ENCODE assay signal across 15 cellular contexts in the genomic region with DNA sequence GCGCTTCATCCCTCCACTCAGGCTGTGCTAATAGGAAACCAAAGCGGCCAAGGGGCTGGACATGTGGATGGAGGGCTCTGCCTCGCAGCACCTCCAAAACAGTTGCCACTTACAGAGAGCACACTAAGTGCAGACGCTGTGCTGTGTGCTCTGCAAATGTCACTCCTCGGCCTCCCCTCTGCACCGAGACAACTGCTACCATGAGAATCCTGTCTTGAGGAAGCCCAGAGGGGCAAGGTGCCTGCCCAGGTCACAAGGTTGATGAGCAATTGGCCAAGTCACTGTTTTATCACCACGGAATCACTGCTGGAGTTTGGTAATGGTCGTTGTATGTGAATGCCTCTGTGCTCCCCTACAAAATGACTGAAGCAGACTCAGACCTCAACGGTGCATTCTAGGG.
DNase-seq lines count a peak whose midpoint lies in the region; ATAC-seq, FAIRE-seq and TF ChIP-seq lines count a peak whose summit lies in the region.
"Had no signal": no experiment of that assay in that cellular context is flagged by ENCODE, and none has a peak within 500 bp of the region (broad histone marks: within the 10 kb centered on the region; RNA-seq: fewer than 3 reads in every experiment).

No MANE protein-coding gene starts in this region.

- H3F3A ChIP-seq in PC-3 (ENCODE audit: low read length, unreplicated experiment), result no peaks in the 10 kb centered on the region

- H3K36me3 Mint-ChIP-seq in immature natural killer cell, result no peaks in the 10 kb centered on the region

- H3K9me1 ChIP-seq in endothelial cell of umbilical vein (replicated peaks; ENCODE audit: control insufficient read depth, extremely low read depth, insufficient read depth, low read length), result no peaks in the 10 kb centered on the region

- H3K9me3 Mint-ChIP-seq in immature natural killer cell, result no peaks in the 10 kb centered on the region
- H3K9me3 Mint-ChIP-seq: CD4-positive, alpha-beta T cell had no signal

- H3K4me3 Mint-ChIP-seq in immature natural killer cell, result no peak overlapping the region
- H3K4me3 Mint-ChIP-seq: CD4-positive, alpha-beta T cell had no signal

- no peaks in the 10 kb centered on the region for H3K9me2 ChIP-seq in PC-3 (replicated peaks; ENCODE audit: low read length)

- H3K4me1 ChIP-seq in BLaER1, result peaks cover 97% of the 10 kb centered on the region
- H3K4me1 ChIP-seq in PC-3 (ENCODE audit: insufficient read depth, low read length), result peaks cover 19% of the 10 kb centered on the region
- H3K4me1 ChIP-seq in endothelial cell of umbilical vein (ENCODE audit: control insufficient read depth, extremely low read depth, insufficient read depth, low read length), result peaks cover 22% of the 10 kb centered on the region
- H3K4me1 ChIP-seq in gastrocnemius medialis, result peaks cover 38 to 42% of the 10 kb centered on the region in 2 donors
- H3K4me1 ChIP-seq: A549 had no signal

- H3K4me3 ChIP-seq in BLaER1, result peak overlapping the region; percentile 29; the same call in 1 of the 2 replicates
- no peak overlapping the region for H3K4me3 ChIP-seq in PC-3 (ENCODE audit: low read length)
- no peak overlapping the region for H3K4me3 ChIP-seq in endothelial cell of umbilical vein (replicated peaks in 1 of 3; ENCODE audit: insufficient read depth in 1 of 3, low read depth in 1 of 3, low read length in 3 of 3)
- no peak overlapping the region for H3K4me3 ChIP-seq in gastrocnemius medialis
- H3K4me3 ChIP-seq: A549, MG63, PC-9 had no signal

- ATAC-seq in PC-3 (no peak; the same call in 1 of the 2 replicates), gastrocnemius medialis (no peak)
- ATAC-seq: A549 had no signal

- CTCF ChIA-PET in PC-3 (lab: Charles Lee) (interaction anchor here (1.5 kb wide), 1 partner anchor 28 kb away, joined by 8 read pairs; no protein-coding TSS in a partner anchor), endothelial cell of umbilical vein (lab: Charles Lee) (interaction anchor here (1.2 to 3.6 kb wide), 5 partner anchors 10 to 353 kb away, joined by 3 to 37 read pairs (median 5); a partner anchor contains a TSS)

- H3K36me3 ChIP-seq in BLaER1, result no peaks in the 10 kb centered on the region
- H3K36me3 ChIP-seq in PC-3 (ENCODE audit: low read depth, low read length), result no peaks in the 10 kb centered on the region
- no peaks in the 10 kb centered on the region for H3K36me3 ChIP-seq in endothelial cell of umbilical vein (ENCODE audit: control insufficient read depth in 2 of 2, extremely low read depth in 1 of 2, insufficient read depth in 2 of 2, low read length in 2 of 2)
- no peaks in the 10 kb centered on the region for H3K36me3 ChIP-seq in gastrocnemius medialis
- H3K36me3 ChIP-seq: MG63 had no signal

- H3K4me2 ChIP-seq in BLaER1, result peak overlapping the region; percentile 93
- H3K4me2 ChIP-seq in PC-3 (ENCODE audit: low read length), result peak overlapping the region; percentile 44
- H3K4me2 ChIP-seq in endothelial cell of umbilical vein (ENCODE audit: insufficient read depth, low read length), result no peak overlapping the region
- H3K4me2 ChIP-seq: A549, PC-9 had no signal

- H2AFZ ChIP-seq in PC-3 (ENCODE audit: low read length), result no peak overlapping the region
- H2AFZ ChIP-seq in endothelial cell of umbilical vein (ENCODE audit: low read depth, low read length), result no peak overlapping the region
- H2AFZ ChIP-seq: PC-9 had no signal

- POLR2A ChIA-PET in PC-3 (lab: Charles Lee; ENCODE audit: unreplicated experiment), result no interaction called here
- POLR2A ChIA-PET in endothelial cell of umbilical vein (lab: Charles Lee), result interaction anchor here (1.5 to 1.7 kb wide), 2 partner anchors 9 to 11 kb away, joined by 3 to 7 read pairs; no protein-coding TSS in a partner anchor

- no peaks in the 10 kb centered on the region for H3K79me2 ChIP-seq in PC-3 (ENCODE audit: low read length)
- H3K79me2 ChIP-seq in endothelial cell of umbilical vein (ENCODE audit: control insufficient read depth, insufficient read depth, low read length), result no peaks in the 10 kb centered on the region

- dilution Hi-C loops in endothelial cell of umbilical vein (cut with MboI; ENCODE audit: extremely low pct_ligation_motif_present, low sequenced_read_pairs), result no loop called here

- intact Hi-C loops in PC-3 (cut with micrococcal nuclease), result no loop called here
- intact Hi-C loops in endothelial cell of umbilical vein (cut with micrococcal nuclease), result no loop called here
- intact Hi-C loops in gastrocnemius medialis (cut with DNase I; ENCODE audit: low total_unique reads), result no loop called here

- H3K27ac ChIP-seq in BLaER1 (peak overlapping the region; percentile 83), PC-3 (ENCODE audit: low read length) (peak overlapping the region; percentile 34; the same call in 1 of the 2 replicates), endothelial cell of umbilical vein (ENCODE audit: insufficient read depth, low read depth, low read length) (no peak overlapping the region), gastrocnemius medialis (peak overlapping the region in 3 of 4 donors; percentile 33 to 65 (median 64))
- H3K27ac ChIP-seq: A549, PC-9 had no signal

- TF ChIP-seq CTCF in PC-3 (conservative IDR thresholded peaks at IDR 0.05; ENCODE audit: low read depth, low read length), result no peak
- no peak for TF ChIP-seq CTCF in endothelial cell of umbilical vein (IDR thresholded peaks at IDR 0.05; ENCODE audit: extremely low read depth in 1 of 2, insufficient read depth in 1 of 2, low read depth in 1 of 2, low read length in 2 of 2)
- no peak for TF ChIP-seq CTCF in gastrocnemius medialis (IDR thresholded peaks at IDR 0.05 in 4 of 5, conservative IDR thresholded peaks at IDR 0.05 in 1 of 5)

- H3K9me3 ChIP-seq in BLaER1 (no peaks in the 10 kb centered on the region), PC-3 (ENCODE audit: low read length) (no peaks in the 10 kb centered on the region), endothelial cell of umbilical vein (replicated peaks; ENCODE audit: control insufficient read depth, insufficient read depth, low read length) (no peaks in the 10 kb centered on the region), gastrocnemius medialis (no peaks in the 10 kb centered on the region)
- H3K9me3 ChIP-seq: A549, MG63 had no signal

- no peak for FAIRE-seq in endothelial cell of umbilical vein (lab: Jason Lieb, UNC)
- FAIRE-seq: A549, H1 had no signal

- peaks cover 3 to 7% of the 10 kb centered on the region in 2 donors for H3K4me1 Mint-ChIP-seq in immature natural killer cell

- H3K9ac ChIP-seq in BLaER1 (peak overlapping the region; percentile 62; the same call in 1 of the 2 replicates), PC-3 (ENCODE audit: low read length) (no peak overlapping the region), endothelial cell of umbilical vein (replicated peaks; ENCODE audit: extremely low read depth, insufficient read depth, low read length) (no peak overlapping the region)

- BruUV-seq in PC-3 (replicated peaks; lab: Mats Ljungman, UMichigan), result no TSS peak
- BruUV-seq in endothelial cell of umbilical vein (replicated peaks; lab: Mats Ljungman, UMichigan), result no TSS peak

- TF ChIP-seq POLR2A in endothelial cell of umbilical vein (IDR thresholded peaks at IDR 0.05; ENCODE audit: low read depth, low read length) (no peak), gastrocnemius medialis (IDR thresholded peaks at IDR 0.05) (no peak)

- DNase-seq in PC-3, result no peak
- DNase-seq in endothelial cell of umbilical vein (ENCODE audit: low read depth, low spot score), result peak; percentile 12
- no peak for DNase-seq in gastrocnemius medialis
- no peak for DNase-seq in retina
- DNase-seq in NCI-H2081 (lab: John Stamatoyannopoulos, UW), result no peak
- DNase-seq in stimulated activated naive CD4-positive, alpha-beta T cell treated with Interleukin-2 at 50 U/mL for 16 hours (lab: John Stamatoyannopoulos, UW), result no peak
- DNase-seq in immature natural killer cell, result no peak
- DNase-seq: CD4-positive, alpha-beta T cell; MG63; NCI-H1105; NCI-H446 had no signal

- H3K27me3 ChIP-seq in BLaER1 (no peaks in the 10 kb centered on the region), PC-3 (ENCODE audit: low read length) (no peaks in the 10 kb centered on the region), endothelial cell of umbilical vein (ENCODE audit: control insufficient read depth in 2 of 2, insufficient read depth in 2 of 2, low read length in 2 of 2) (no peaks in the 10 kb centered on the region), gastrocnemius medialis (no peaks in the 10 kb centered on the region)
- H3K27me3 ChIP-seq: MG63 had no signal

- H3K27me3 Mint-ChIP-seq in immature natural killer cell (ENCODE audit: low read depth in 3 of 3), result peaks cover 3 to 8% (median 5%) of the 10 kb centered on the region in 3 donors
- H3K27me3 Mint-ChIP-seq: CD4-positive, alpha-beta T cell had no signal

- no peak overlapping the region for H3K27ac Mint-ChIP-seq in immature natural killer cell
- H3K27ac Mint-ChIP-seq: CD4-positive, alpha-beta T cell had no signal

- in situ Hi-C loops in gastrocnemius medialis (cut with MboI; ENCODE audit: low sequenced_read_pairs in 4 of 4), result no loop called here

- H4K20me1 ChIP-seq in BLaER1 (no peaks in the 10 kb centered on the region), PC-3 (ENCODE audit: low read length) (no peaks in the 10 kb centered on the region), endothelial cell of umbilical vein (replicated peaks; ENCODE audit: control insufficient read depth, extremely low read depth, insufficient read depth, low read length) (no peaks in the 10 kb centered on the region)

TF ChIP-seq in endothelial cell of umbilical vein, 7 proteins besides CTCF, POLR2A, EP300 and RAD21:
- no peak for TF ChIP-seq JUN (IDR thresholded peaks at IDR 0.05; ENCODE audit: borderline replicate concordance, insufficient read depth, insufficient read length, low read depth)
- no peak for TF ChIP-seq EZH2 (IDR thresholded peaks at IDR 0.05; ENCODE audit: borderline replicate concordance, low read depth, low read length, severe bottlenecking)
- TF ChIP-seq GATA2 (IDR thresholded peaks at IDR 0.05; ENCODE audit: insufficient read depth, insufficient read length, low read depth, low read length), result no peak
- no peak for TF ChIP-seq FOS (IDR thresholded peaks at IDR 0.05; ENCODE audit: borderline replicate concordance, insufficient read depth, low read length)
- TF ChIP-seq, protein P1, sequence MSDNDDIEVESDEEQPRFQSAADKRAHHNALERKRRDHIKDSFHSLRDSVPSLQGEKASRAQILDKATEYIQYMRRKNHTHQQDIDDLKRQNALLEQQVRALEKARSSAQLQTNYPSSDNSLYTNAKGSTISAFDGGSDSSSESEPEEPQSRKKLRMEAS (IDR thresholded peaks at IDR 0.05; ENCODE audit: insufficient read depth, insufficient read length), result no peak
- TF ChIP-seq MYC (IDR thresholded peaks at IDR 0.05; ENCODE audit: low read depth, low read length), result no peak
- no peak for TF ChIP-seq POLR2AphosphoS5 (IDR thresholded peaks at IDR 0.05; ENCODE audit: insufficient read depth, low read depth, low read length)
